In the genomic region with DNA sequence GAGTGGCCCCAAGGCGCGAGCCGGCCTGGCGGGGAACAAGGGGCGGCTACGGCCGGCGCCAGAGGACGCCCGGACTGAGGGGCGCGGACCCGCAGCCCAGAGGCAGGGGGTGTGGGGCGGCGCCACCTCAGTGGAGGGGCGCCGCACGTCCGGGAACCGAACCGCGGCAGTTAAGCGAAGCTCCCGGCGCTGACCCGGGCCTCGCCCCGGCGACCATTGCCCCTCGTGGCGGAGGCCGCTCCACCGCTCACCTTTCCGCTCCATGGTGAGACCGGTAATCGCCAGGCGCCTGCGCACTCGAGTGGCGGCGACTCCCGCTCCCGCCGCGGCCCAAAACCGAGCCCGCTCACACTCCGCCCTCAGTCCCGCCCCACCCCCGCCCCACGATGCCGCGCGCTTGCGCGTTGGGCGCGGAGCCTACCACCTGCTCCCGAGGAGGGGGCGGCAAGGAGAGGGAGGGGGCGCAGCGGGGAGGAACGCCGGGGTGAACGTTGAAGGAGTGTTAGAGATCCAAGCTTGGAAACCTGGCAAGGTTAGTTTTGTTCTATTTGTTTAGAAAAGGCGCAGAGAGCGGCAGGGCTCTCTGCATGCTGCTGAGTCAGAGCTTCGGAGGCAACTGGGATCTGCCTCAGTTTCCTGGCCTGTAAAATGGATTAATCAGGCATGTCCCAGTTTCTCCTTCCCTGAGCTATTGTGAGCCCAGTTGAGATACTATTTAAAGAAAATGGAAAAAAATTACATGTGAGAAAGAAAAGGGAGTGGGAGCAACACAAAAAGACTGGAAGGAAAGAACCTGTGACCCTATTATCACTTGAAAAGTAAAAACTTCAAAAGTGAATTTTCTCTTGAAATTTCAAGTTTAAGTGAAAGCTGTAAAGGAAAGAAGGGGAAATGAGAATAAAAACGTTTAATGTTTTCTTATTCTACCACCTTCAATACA, we compare ENCODE assay signal across 8 cellular contexts. TPM values are rescaled to one million over a fixed set of nuclear protein-coding genes. Genes with fewer than 3 reads are reported as not detected.
DNase-seq lines count a peak whose midpoint lies in the region; ATAC-seq and TF ChIP-seq lines count a peak whose summit lies in the region.

Gene SRPK1, minus strand, starts transcription at position 306 of the 940 bp plus-strand sequence. Its CDS starts 42 bp downstream, at position 264.

- H3K4me3 Mint-ChIP-seq in activated naive CD8-positive, alpha-beta T cell treated with anti-CD3 and anti-CD28 coated beads, Interleukin-2, amount 50 U/mL, for 24 hours: peak within 1 kb of the TSS; percentile 95

- H3K27ac Mint-ChIP-seq in activated naive CD8-positive, alpha-beta T cell treated with anti-CD3 and anti-CD28 coated beads, Interleukin-2, amount 50 U/mL, for 24 hours: peak within 1 kb of the TSS; percentile 99

- no peaks in the 10 kb centered on the region for H3K27me3 ChIP-seq in tibial nerve

- no peak for TF ChIP-seq CTCF in GM12865 (IDR thresholded peaks at IDR 0.05; ENCODE audit: insufficient read depth, low read depth, low read length, missing control alignments)
- TF ChIP-seq CTCF in tibial nerve (IDR thresholded peaks at IDR 0.05): no peak

- 0 to 1% methylated on average over 15 to 50 of the region's 69 CpGs for WGBS in tibial nerve, 2 donors

- intact Hi-C loops in cardiac septum (cut with DNase I): no loop called here

- H3K27me3 Mint-ChIP-seq in activated naive CD8-positive, alpha-beta T cell treated with anti-CD3 and anti-CD28 coated beads, Interleukin-2, amount 50 U/mL, for 24 hours: no peaks in the 10 kb centered on the region

- peaks cover 0 to 34% (median 16%) of the 10 kb centered on the region in 4 donors for H3K4me1 ChIP-seq in tibial nerve

- H3K4me3 ChIP-seq in GM12865 (ENCODE audit: low read depth, low read length): peak within 1 kb of the TSS; percentile 98
- peak within 1 kb of the TSS; percentile 75 to 97 (median 92) for H3K4me3 ChIP-seq in tibial nerve

- peak in 1 of 2 donors; percentile 69 for TF ChIP-seq EP300 in tibial nerve (IDR thresholded peaks at IDR 0.05)

- DNase-seq in GM12865 (ENCODE audit: low read depth): peak; percentile 95
- DNase-seq in NCI-H128 (lab: John Stamatoyannopoulos, UW; ENCODE audit: unreplicated experiment): peak; percentile 81
- peak; percentile 68 for DNase-seq in T follicular helper cell (ENCODE audit: low read depth)
- DNase-seq in activated naive CD8-positive, alpha-beta T cell treated with anti-CD3 and anti-CD28 coated beads, Interleukin-2, amount 50 U/mL, for 24 hours: peak; percentile 92
- peak; percentile 96 for DNase-seq in cardiac septum (ENCODE audit: low spot score)
- DNase-seq in pons (ENCODE audit: low spot score): peak; percentile 74
- peak; percentile 58 to 75 for DNase-seq in tibial nerve (ENCODE audit: low spot score in 2 of 2)

- no peaks in the 10 kb centered on the region for H3K9me3 ChIP-seq in tibial nerve

- peaks cover 47% of the 10 kb centered on the region for H3K4me1 Mint-ChIP-seq in activated naive CD8-positive, alpha-beta T cell treated with anti-CD3 and anti-CD28 coated beads, Interleukin-2, amount 50 U/mL, for 24 hours

- TF ChIP-seq POLR2A in tibial nerve (IDR thresholded peaks at IDR 0.05): peak; percentile 43 to 72

- peaks cover 40% of the 10 kb centered on the region for H3K36me3 Mint-ChIP-seq in activated naive CD8-positive, alpha-beta T cell treated with anti-CD3 and anti-CD28 coated beads, Interleukin-2, amount 50 U/mL, for 24 hours (ENCODE audit: low read depth)

- no peaks in the 10 kb centered on the region for H3K36me3 ChIP-seq in tibial nerve

- H3K9me3 Mint-ChIP-seq in activated naive CD8-positive, alpha-beta T cell treated with anti-CD3 and anti-CD28 coated beads, Interleukin-2, amount 50 U/mL, for 24 hours: no peaks in the 10 kb centered on the region

- ATAC-seq in HG02642 (IDR thresholded peaks at IDR 0.05; ENCODE audit: poor library complexity, unreplicated experiment): peak; percentile 86
- peak; percentile 78 for ATAC-seq in activated naive CD8-positive, alpha-beta T cell treated with anti-CD3 and anti-CD28 coated beads, Interleukin-2, amount 50 U/mL, for 24 hours

- H3K27ac ChIP-seq in tibial nerve: peak within 1 kb of the TSS; percentile 62 to 91 (median 84)

RNA-seq across cellular contexts. Expression of gene SRPK1, which starts in this region (rescaled TPM):
- 20.4 TPM for total RNA-seq in cardiac septum
- total RNA-seq in tibial nerve: 10 to 100 TPM; 23.2 to 48.0 (median 40.2) TPM

Comparison
In these comparisons a context has a peak if more than half of its experiments do, and no peak if none do; other contexts are left out.
1. Peak in every context shown above with its lines: DNase-seq, ATAC-seq, H3K4me3 ChIP-seq and H3K27ac ChIP-seq.